31 cellular contexts compared by ENCODE assay signal in the genomic region with DNA sequence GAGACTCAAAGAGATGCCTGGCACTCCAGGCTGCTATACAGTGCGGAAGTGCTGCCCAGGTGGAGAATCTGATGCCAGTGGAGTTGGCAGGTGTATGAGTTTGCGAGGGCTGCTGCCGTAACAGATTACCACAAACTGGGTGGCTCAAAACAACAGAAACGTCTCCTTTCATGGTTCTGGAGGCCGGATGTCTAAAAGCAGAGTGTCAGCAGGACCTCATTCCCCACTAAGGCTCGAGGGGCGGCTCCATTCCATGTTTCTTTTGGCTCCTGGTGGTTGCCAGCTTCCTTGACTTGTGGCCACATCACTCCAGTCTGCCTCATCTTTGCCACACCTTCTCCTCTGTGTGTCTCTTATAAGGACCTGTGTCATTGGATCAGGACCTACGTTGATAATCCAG. TPM values are rescaled to one million over a fixed set of nuclear protein-coding genes. Genes with fewer than 3 reads are reported as not detected.
A peak's percentile ranks its signal among the peaks of the same experiment; 100 is the strongest.
DNase-seq lines count a peak whose midpoint lies in the region; ATAC-seq and FAIRE-seq lines count a peak whose summit lies in the region.
"Had no signal": no experiment of that assay in that cellular context is flagged by ENCODE, and none has a peak within 500 bp of the region (broad histone marks: within the 10 kb centered on the region; RNA-seq: fewer than 3 reads in every experiment).

No MANE protein-coding gene starts in this region.

- H3K27ac ChIP-seq in CD4-positive, alpha-beta memory T cell (ENCODE audit: low read depth, low read length), result peak overlapping the region; percentile 26
- H3K27ac ChIP-seq: A549, body of pancreas, hepatocyte, SJSA1, skin epidermis, upper lobe of left lung had no signal

- H3K36me3 ChIP-seq in CD4-positive, alpha-beta memory T cell (ENCODE audit: insufficient read depth, low read length), result peaks cover 26% of the 10 kb centered on the region
- H3K36me3 ChIP-seq: gastrocnemius medialis, MG63, SJSA1 had no signal

- DNase-seq in activated CD8-positive, alpha-beta memory T cell treated with anti-CD3 and anti-CD28 coated beads for 24 hours, result peak; percentile 50
- no peak for DNase-seq in activated CD8-positive, alpha-beta memory T cell treated with anti-CD3 and anti-CD28 coated beads, Interleukin-2, amount 50 U/mL, for 48 hours
- peak in 2 of 5 donors; percentile 15 to 35 for DNase-seq in CD4-positive, alpha-beta memory T cell
- DNase-seq in activated CD4-positive, alpha-beta memory T cell treated with anti-CD3 and anti-CD28 coated beads, Interleukin-2, amount 10 ng/mL, durations not matched to agents 7 days and 5 days, result no peak
- no peak for DNase-seq in naive B cell
- DNase-seq in RCC 7860 (ENCODE audit: low spot score), result no peak
- DNase-seq: activated CD8-positive, alpha-beta memory T cell treated with anti-CD3 and anti-CD28 coated beads, Interleukin-2, amount 10 ng/mL, durations not matched to agents 7 days and 5 days; AML-193; body of pancreas; cerebellar nuclear complex; gastrocnemius medialis; mesenchymal stem cell; MG63; NCI-H1417; NCI-H2029 treated with DMSO at 0.1 percent for 48 hours; NCI-H2227 treated with DMSO at 0.1 percent for 48 hours; NCI-H69; T-helper 2 cell; upper lobe of left lung had no signal

- peak overlapping the region; percentile 69 to 88 (median 85) for H3K27ac Mint-ChIP-seq in CD4-positive, alpha-beta memory T cell
- peak overlapping the region; percentile 32 for H3K27ac Mint-ChIP-seq in activated CD4-positive, alpha-beta memory T cell treated with anti-CD3 and anti-CD28 coated beads, Interleukin-2, amount 10 ng/mL, durations not matched to agents 7 days and 5 days
- peak overlapping the region in 5 of 6 donors; percentile 33 to 89 (median 82) for H3K27ac Mint-ChIP-seq in naive B cell
- H3K27ac Mint-ChIP-seq: activated CD8-positive, alpha-beta memory T cell treated with anti-CD3 and anti-CD28 coated beads, Interleukin-2, amount 10 ng/mL, durations not matched to agents 7 days and 5 days had no signal

- H3K27me3 Mint-ChIP-seq in CD4-positive, alpha-beta memory T cell, result no peaks in the 10 kb centered on the region
- H3K27me3 Mint-ChIP-seq in activated CD4-positive, alpha-beta memory T cell treated with anti-CD3 and anti-CD28 coated beads, Interleukin-2, amount 10 ng/mL, durations not matched to agents 7 days and 5 days, result no peaks in the 10 kb centered on the region
- H3K27me3 Mint-ChIP-seq in naive B cell, result no peaks in the 10 kb centered on the region
- H3K27me3 Mint-ChIP-seq: activated CD8-positive, alpha-beta memory T cell treated with anti-CD3 and anti-CD28 coated beads, Interleukin-2, amount 10 ng/mL, durations not matched to agents 7 days and 5 days had no signal

- no peaks in the 10 kb centered on the region for H3K27me3 ChIP-seq in CD4-positive, alpha-beta memory T cell (ENCODE audit: insufficient read depth, low read length)
- H3K27me3 ChIP-seq: body of pancreas, gastrocnemius medialis, MG63, SJSA1, upper lobe of left lung had no signal

- peaks cover 99% of the 10 kb centered on the region for H3K4me1 ChIP-seq in CD4-positive, alpha-beta memory T cell (ENCODE audit: insufficient read depth, low read length)
- H3K4me1 ChIP-seq: A549, SJSA1 had no signal

- peaks cover 69 to 100% (median 89%) of the 10 kb centered on the region in 4 donors for H3K4me1 Mint-ChIP-seq in CD4-positive, alpha-beta memory T cell
- H3K4me1 Mint-ChIP-seq in activated CD4-positive, alpha-beta memory T cell treated with anti-CD3 and anti-CD28 coated beads, Interleukin-2, amount 10 ng/mL, durations not matched to agents 7 days and 5 days, result peaks cover 93% of the 10 kb centered on the region
- H3K4me1 Mint-ChIP-seq in naive B cell, result peaks cover 72 to 100% (median 94%) of the 10 kb centered on the region in 3 donors

- CTCF ChIA-PET in CD4-positive, alpha-beta memory T cell (lab: Charles Lee; ENCODE audit: partially characterized antibody), result interaction anchor here (1.2 to 15.4 kb wide), 3 partner anchors 38 to 100 kb away, joined by 4 to 406 read pairs (median 8); no protein-coding TSS in a partner anchor
- CTCF ChIA-PET in activated CD4-positive, alpha-beta memory T cell treated with anti-CD3 and anti-CD28 coated beads, Interleukin-2, amount 10 ng/mL, durations not matched to agents 7 days and 5 days (lab: Charles Lee), result interaction anchor here (3.9 kb wide), 1 partner anchor 39 kb away, joined by 84 read pairs; no protein-coding TSS in a partner anchor

- peak overlapping the region in 5 of 8 donors; percentile 26 to 61 (median 40) for H3K4me3 Mint-ChIP-seq in CD4-positive, alpha-beta memory T cell
- no peak overlapping the region for H3K4me3 Mint-ChIP-seq in activated CD4-positive, alpha-beta memory T cell treated with anti-CD3 and anti-CD28 coated beads, Interleukin-2, amount 10 ng/mL, durations not matched to agents 7 days and 5 days
- peak overlapping the region in 2 of 8 donors; percentile 6 to 13 for H3K4me3 Mint-ChIP-seq in naive B cell
- H3K4me3 Mint-ChIP-seq: activated CD8-positive, alpha-beta memory T cell treated with anti-CD3 and anti-CD28 coated beads, Interleukin-2, amount 10 ng/mL, durations not matched to agents 7 days and 5 days had no signal

- no peak overlapping the region for H3K4me3 ChIP-seq in CD4-positive, alpha-beta memory T cell (ENCODE audit: low read length in 2 of 2)
- H3K4me3 ChIP-seq: A549, body of pancreas, gastrocnemius medialis, hepatocyte, K562, MG63, SJSA1, skin epidermis, upper lobe of left lung had no signal

- H3K9me3 Mint-ChIP-seq in CD4-positive, alpha-beta memory T cell, result peaks cover 0 to 2% (median 0%) of the 10 kb centered on the region in 8 donors
- H3K9me3 Mint-ChIP-seq in activated CD4-positive, alpha-beta memory T cell treated with anti-CD3 and anti-CD28 coated beads, Interleukin-2, amount 10 ng/mL, durations not matched to agents 7 days and 5 days, result no peaks in the 10 kb centered on the region
- H3K9me3 Mint-ChIP-seq in naive B cell, result no peaks in the 10 kb centered on the region
- H3K9me3 Mint-ChIP-seq: activated T-helper 2 cell treated with anti-CD3 and anti-CD28 coated beads, Interferon-gamma antibody, Interleukin-2, Interleukin-4, amounts not matched to agents 10 μg/mL and 5 μg/mL and 100 μg/mL, durations not matched to agents 14 hours and 24 hours and 36 hours had no signal

- peaks cover 34 to 80% of the 10 kb centered on the region in 2 donors for H3K36me3 Mint-ChIP-seq in CD4-positive, alpha-beta memory T cell
- H3K36me3 Mint-ChIP-seq in activated CD4-positive, alpha-beta memory T cell treated with anti-CD3 and anti-CD28 coated beads, Interleukin-2, amount 10 ng/mL, durations not matched to agents 7 days and 5 days (ENCODE audit: low read depth), result peaks cover 91% of the 10 kb centered on the region
- H3K36me3 Mint-ChIP-seq in naive B cell, result peaks cover 19 to 20% of the 10 kb centered on the region in 2 donors

- ATAC-seq in naive B cell (ENCODE audit: low read depth in 2 of 2), result no peak
- ATAC-seq in GM21390 (IDR thresholded peaks at IDR 0.05; ENCODE audit: unreplicated experiment), result no peak
- no peak for ATAC-seq in HG03025 (IDR thresholded peaks at IDR 0.05; ENCODE audit: low FRiP score, unreplicated experiment)
- ATAC-seq: A549; activated CD8-positive, alpha-beta memory T cell treated with anti-CD3 and anti-CD28 coated beads, Interleukin-2, amount 10 ng/mL, durations not matched to agents 7 days and 5 days; body of pancreas; gastrocnemius medialis; HCT116; K562; left lobe of liver had no signal

- FAIRE-seq in RCC 7860 (lab: Jason Lieb, UNC), result no peak
- FAIRE-seq: A549, K562 had no signal

- no peaks in the 10 kb centered on the region for H3K9me3 ChIP-seq in CD4-positive, alpha-beta memory T cell (ENCODE audit: control insufficient read depth in 1 of 2, low read length in 2 of 2)
- H3K9me3 ChIP-seq: A549, body of pancreas, gastrocnemius medialis, MG63, SJSA1, upper lobe of left lung had no signal

- POLR2A ChIA-PET in CD4-positive, alpha-beta memory T cell (lab: Charles Lee; ENCODE audit: partially characterized antibody), result interaction anchor here (7.1 kb wide), 1 partner anchor 10 kb away, joined by 73 read pairs; the partner anchor contains the start of gene RCSD1
- POLR2A ChIA-PET in activated CD4-positive, alpha-beta memory T cell treated with anti-CD3 and anti-CD28 coated beads, Interleukin-2, amount 10 ng/mL, durations not matched to agents 7 days and 5 days (lab: Charles Lee), result interaction anchor here (1.4 kb wide), 1 partner anchor 10 kb away, joined by 3 read pairs; no protein-coding TSS in a partner anchor

- intact Hi-C loops in CD4-positive, alpha-beta memory T cell (cut with micrococcal nuclease), result no loop called here

RNA-seq across cellular contexts. Expression of gene RCSD1, which starts 10.0 kb away (rescaled TPM):
- total RNA-seq in CD4-positive, alpha-beta memory T cell, result 100 to 1,000 TPM; 124 to 129 TPM
- 100 to 1,000 TPM; 163 to 173 TPM for polyA plus RNA-seq in CD4-positive, alpha-beta memory T cell
- 100 to 1,000 TPM; 155 to 158 TPM for total RNA-seq in activated CD4-positive, alpha-beta memory T cell treated with anti-CD3 and anti-CD28 coated beads, Interleukin-2, amount 10 ng/mL, durations not matched to agents 7 days and 5 days
- polyA plus RNA-seq in naive B cell (ENCODE audit: low read depth in 6 of 6), result 100 to 1,000 TPM; 273 to 418 (median 333) TPM
- total RNA-seq: HT1080, osteocyte had no signal
- polyA plus RNA-seq: A549 had no signal

Comparison
In these comparisons a context has a peak if more than half of its experiments do, and no peak if none do; other contexts are left out.
1. H3K27ac Mint-ChIP-seq: peak in every context shown above with its lines; median percentile 85 in CD4-positive, alpha-beta memory T cell; 82 in naive B cell; 32 in activated CD4-positive, alpha-beta memory T cell treated with anti-CD3 and anti-CD28 coated beads, Interleukin-2, amount 10 ng/mL, durations not matched to agents 7 days and 5 days.